In the genomic region with DNA sequence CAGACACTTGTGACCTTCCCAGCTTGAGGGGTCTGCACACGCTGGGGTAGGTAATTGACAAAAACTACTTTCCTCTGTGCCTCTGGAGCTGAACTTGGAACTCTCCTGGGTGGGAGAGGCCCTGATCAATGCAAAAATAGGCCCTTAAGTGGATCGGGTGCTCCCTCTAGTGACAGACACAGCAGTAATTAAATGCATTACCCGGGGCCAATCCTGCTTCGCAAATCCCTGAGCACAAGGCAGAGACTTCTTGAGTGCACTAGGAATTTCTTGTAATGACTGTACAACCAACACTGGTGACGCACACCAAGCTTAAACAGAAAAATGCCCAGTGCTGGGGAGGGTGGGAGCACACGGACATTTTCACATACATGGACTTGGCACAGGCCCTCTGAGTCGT, we compare ENCODE assay signal across 1 cellular context.
A peak's percentile ranks its signal among the peaks of the same experiment; 100 is the strongest.
TF ChIP-seq lines count a peak whose summit lies in the region.

No MANE protein-coding gene starts in this region.

TF ChIP-seq in IMR-90, 13 proteins besides CTCF, POLR2A, EP300 and RAD21:
- TF ChIP-seq MXI1 (IDR thresholded peaks at IDR 0.05; ENCODE audit: borderline replicate concordance, low read depth, low read length) (no peak), SMC3 (IDR thresholded peaks at IDR 0.05; ENCODE audit: low read depth, low read length) (peak; percentile 85), MAFK (IDR thresholded peaks at IDR 0.05; ENCODE audit: low read depth, low read length) (no peak), CEBPB (IDR thresholded peaks at IDR 0.05; ENCODE audit: low read depth, low read length) (no peak), MAZ (IDR thresholded peaks at IDR 0.05; ENCODE audit: borderline replicate concordance, low read depth, low read length) (no peak), RCOR1 (IDR thresholded peaks at IDR 0.05; ENCODE audit: insufficient replicate concordance, low read length) (peak; percentile 50), CHD1 (IDR thresholded peaks at IDR 0.05; ENCODE audit: low read depth, low read length) (no peak)
- TF ChIP-seq, protein P1, sequence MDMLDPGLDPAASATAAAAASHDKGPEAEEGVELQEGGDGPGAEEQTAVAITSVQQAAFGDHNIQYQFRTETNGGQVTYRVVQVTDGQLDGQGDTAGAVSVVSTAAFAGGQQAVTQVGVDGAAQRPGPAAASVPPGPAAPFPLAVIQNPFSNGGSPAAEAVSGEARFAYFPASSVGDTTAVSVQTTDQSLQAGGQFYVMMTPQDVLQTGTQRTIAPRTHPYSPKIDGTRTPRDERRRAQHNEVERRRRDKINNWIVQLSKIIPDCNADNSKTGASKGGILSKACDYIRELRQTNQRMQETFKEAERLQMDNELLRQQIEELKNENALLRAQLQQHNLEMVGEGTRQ (IDR thresholded peaks at IDR 0.05; ENCODE audit: low read depth, low read length): no peak
